13 cellular contexts compared by ENCODE assay signal in genomic region chr19:10643166-10643967, GRCh38. TPM values are rescaled to one million over a fixed set of nuclear protein-coding genes. Genes with fewer than 3 reads are reported as not detected.
DNase-seq lines count a peak whose midpoint lies in the region; ATAC-seq and TF ChIP-seq lines count a peak whose summit lies in the region.
"Had no signal": no experiment of that assay in that cellular context is flagged by ENCODE, and none has a peak within 500 bp of the region (broad histone marks: within the 10 kb centered on the region; RNA-seq: fewer than 3 reads in every experiment).

No MANE protein-coding gene starts in this region.

- H3K9me3 Mint-ChIP-seq in activated CD4-positive, alpha-beta T cell treated with anti-CD3 and anti-CD28 coated beads, Interleukin-2, amount 10 ng/mL, durations not matched to agents 24 days and 14 days: no peaks in the 10 kb centered on the region
- no peaks in the 10 kb centered on the region for H3K9me3 Mint-ChIP-seq in activated CD4-positive, alpha-beta T cell treated with anti-CD3 and anti-CD28 coated beads for 36 hours (ENCODE audit: low read depth)
- no peaks in the 10 kb centered on the region for H3K9me3 Mint-ChIP-seq in activated CD8-positive, alpha-beta T cell treated with anti-CD3 and anti-CD28 coated beads for 36 hours

- peaks cover 28% of the 10 kb centered on the region for H3K36me3 Mint-ChIP-seq in activated CD4-positive, alpha-beta T cell treated with anti-CD3 and anti-CD28 coated beads, Interleukin-2, amount 10 ng/mL, durations not matched to agents 24 days and 14 days (ENCODE audit: low read depth)
- H3K36me3 Mint-ChIP-seq in activated CD4-positive, alpha-beta T cell treated with anti-CD3 and anti-CD28 coated beads for 36 hours (ENCODE audit: low read depth): peaks cover 17% of the 10 kb centered on the region
- peaks cover 32% of the 10 kb centered on the region for H3K36me3 Mint-ChIP-seq in activated CD8-positive, alpha-beta T cell treated with anti-CD3 and anti-CD28 coated beads for 36 hours (ENCODE audit: low read depth)

- H3K9me3 ChIP-seq in lower lobe of right lung (no peaks in the 10 kb centered on the region), subcutaneous abdominal adipose tissue (ENCODE audit: control insufficient read depth in 5 of 5, low read length in 5 of 5) (no peaks in the 10 kb centered on the region)

- peak overlapping the region; percentile 31 for H3K27ac ChIP-seq in lower lobe of right lung
- H3K27ac ChIP-seq in subcutaneous abdominal adipose tissue (ENCODE audit: low read depth, low read length): peak overlapping the region; percentile 9

- CTCF ChIA-PET in activated CD4-positive, alpha-beta T cell treated with anti-CD3 and anti-CD28 coated beads for 36 hours (lab: Charles Lee): interaction anchor here (0.5 to 13.4 kb wide), 22 partner anchors 8 to 393 kb away, joined by 3 to 239 read pairs (median 5); partner anchors contain the start of genes KRI1 and QTRT1
- CTCF ChIA-PET in activated CD8-positive, alpha-beta T cell treated with anti-CD3 and anti-CD28 coated beads for 36 hours (lab: Charles Lee): interaction anchor here (0.7 to 14.8 kb wide), 28 partner anchors 8 to 226 kb away, joined by 3 to 409 read pairs (median 7); partner anchors contain the start of genes CDKN2D, DNM2, KRI1 and QTRT1

- H3K4me3 ChIP-seq in lower lobe of right lung: no peak overlapping the region
- H3K4me3 ChIP-seq in subcutaneous abdominal adipose tissue (ENCODE audit: low read depth in 1 of 5, low read length in 5 of 5): no peak overlapping the region
- H3K4me3 ChIP-seq: K562 had no signal

- H3K27me3 ChIP-seq in lower lobe of right lung (ENCODE audit: low read depth) (no peaks in the 10 kb centered on the region), subcutaneous abdominal adipose tissue (ENCODE audit: control insufficient read depth in 5 of 5, insufficient read depth in 4 of 5, low read length in 5 of 5) (no peaks in the 10 kb centered on the region)

- no peak for ATAC-seq in activated CD4-positive, alpha-beta T cell treated with anti-CD3 and anti-CD28 coated beads for 36 hours
- ATAC-seq in activated CD8-positive, alpha-beta T cell treated with anti-CD3 and anti-CD28 coated beads for 36 hours: peak; percentile 3
- ATAC-seq in lower lobe of right lung (no peak), GM19351 (IDR thresholded peaks at IDR 0.05; ENCODE audit: unreplicated experiment) (no peak)

- H3K4me1 ChIP-seq in lower lobe of right lung (peaks cover 45% of the 10 kb centered on the region), subcutaneous abdominal adipose tissue (ENCODE audit: control insufficient read depth in 5 of 5, insufficient read depth in 5 of 5, low read length in 5 of 5) (peaks cover 5 to 36% (median 28%) of the 10 kb centered on the region in 5 donors)

- peak overlapping the region; percentile 66 for H3K27ac Mint-ChIP-seq in activated CD4-positive, alpha-beta T cell treated with anti-CD3 and anti-CD28 coated beads, Interleukin-2, amount 10 ng/mL, durations not matched to agents 24 days and 14 days
- no peak overlapping the region for H3K27ac Mint-ChIP-seq in activated CD4-positive, alpha-beta T cell treated with anti-CD3 and anti-CD28 coated beads for 36 hours
- H3K27ac Mint-ChIP-seq in activated CD8-positive, alpha-beta T cell treated with anti-CD3 and anti-CD28 coated beads for 36 hours: peak overlapping the region; percentile 90

- H3K4me1 Mint-ChIP-seq in activated CD4-positive, alpha-beta T cell treated with anti-CD3 and anti-CD28 coated beads, Interleukin-2, amount 10 ng/mL, durations not matched to agents 24 days and 14 days: peaks cover 27% of the 10 kb centered on the region
- H3K4me1 Mint-ChIP-seq in activated CD4-positive, alpha-beta T cell treated with anti-CD3 and anti-CD28 coated beads for 36 hours: peaks cover 28% of the 10 kb centered on the region
- peaks cover 45% of the 10 kb centered on the region for H3K4me1 Mint-ChIP-seq in activated CD8-positive, alpha-beta T cell treated with anti-CD3 and anti-CD28 coated beads for 36 hours (ENCODE audit: low read depth)

- TF ChIP-seq CTCF in activated CD8-positive, alpha-beta T cell treated with anti-CD3 and anti-CD28 coated beads for 36 hours (IDR thresholded peaks at IDR 0.05): no peak
- TF ChIP-seq CTCF in lower lobe of right lung (IDR thresholded peaks at IDR 0.05): no peak

- H3K27me3 Mint-ChIP-seq in activated CD4-positive, alpha-beta T cell treated with anti-CD3 and anti-CD28 coated beads, Interleukin-2, amount 10 ng/mL, durations not matched to agents 24 days and 14 days: no peaks in the 10 kb centered on the region
- no peaks in the 10 kb centered on the region for H3K27me3 Mint-ChIP-seq in activated CD4-positive, alpha-beta T cell treated with anti-CD3 and anti-CD28 coated beads for 36 hours
- no peaks in the 10 kb centered on the region for H3K27me3 Mint-ChIP-seq in activated CD8-positive, alpha-beta T cell treated with anti-CD3 and anti-CD28 coated beads for 36 hours

- H3K36me3 ChIP-seq in lower lobe of right lung (peaks cover 61% of the 10 kb centered on the region), subcutaneous abdominal adipose tissue (ENCODE audit: control insufficient read depth in 5 of 5, insufficient read depth in 5 of 5, low read length in 5 of 5) (peaks cover 0 to 47% (median 28%) of the 10 kb centered on the region in 5 donors)

- H3K9ac ChIP-seq in subcutaneous abdominal adipose tissue (ENCODE audit: low read length in 5 of 5): no peak overlapping the region

- no peak overlapping the region for H3K4me3 Mint-ChIP-seq in activated CD4-positive, alpha-beta T cell treated with anti-CD3 and anti-CD28 coated beads, Interleukin-2, amount 10 ng/mL, durations not matched to agents 24 days and 14 days
- no peak overlapping the region for H3K4me3 Mint-ChIP-seq in activated CD4-positive, alpha-beta T cell treated with anti-CD3 and anti-CD28 coated beads for 36 hours
- H3K4me3 Mint-ChIP-seq in activated CD8-positive, alpha-beta T cell treated with anti-CD3 and anti-CD28 coated beads for 36 hours: peak overlapping the region; percentile 45

- intact Hi-C loops in activated CD4-positive, alpha-beta T cell treated with anti-CD3 and anti-CD28 coated beads, Interleukin-2, amount 10 ng/mL, durations not matched to agents 24 days and 14 days (cut with micrococcal nuclease): no loop called here
- intact Hi-C loops in activated CD4-positive, alpha-beta T cell treated with anti-CD3 and anti-CD28 coated beads for 36 hours (cut with DNase I, micrococcal nuclease): loop anchor here in 1 of 2 experiments (5.0 kb wide), 1 partner anchor 41 kb away; no protein-coding TSS in a partner anchor
- intact Hi-C loops in activated CD8-positive, alpha-beta T cell treated with anti-CD3 and anti-CD28 coated beads for 36 hours (cut with micrococcal nuclease): loop anchor here (5.0 kb wide), 1 partner anchor 41 kb away; no protein-coding TSS in a partner anchor
- intact Hi-C loops in lower lobe of right lung (cut with DNase I): loop anchor here (10.0 kb wide), 1 partner anchor 59 kb away; the partner anchor contains the start of gene AP1M2

- DNase-seq in activated CD4-positive, alpha-beta T cell treated with anti-CD3 and anti-CD28 coated beads, Interleukin-2, amount 10 ng/mL, durations not matched to agents 24 days and 14 days: no peak
- no peak for DNase-seq in activated CD4-positive, alpha-beta T cell treated with anti-CD3 and anti-CD28 coated beads for 36 hours
- peak; percentile 66 for DNase-seq in activated CD8-positive, alpha-beta T cell treated with anti-CD3 and anti-CD28 coated beads for 36 hours
- DNase-seq in lower lobe of right lung (no peak), GM03348 (ENCODE audit: low spot score) (no peak)
- no peak for DNase-seq in stimulated activated CD4-positive, alpha-beta T cell treated with anti-CD3 and anti-CD28 coated beads, Interleukin-1b, Interleukin-23, amount 100 ng/mL, for 48 hours
- DNase-seq: ACHN; NCI-H345; stimulated activated CD4-positive, alpha-beta T cell treated with anti-CD3 and anti-CD28 coated beads, Interleukin-15, amount 100 ng/mL, for 24 hours had no signal

- POLR2A ChIA-PET in activated CD4-positive, alpha-beta T cell treated with anti-CD3 and anti-CD28 coated beads for 36 hours (lab: Charles Lee): interaction anchor here (1.0 kb wide), 2 partner anchors 10 to 62 kb away, joined by 3 to 7 read pairs; no protein-coding TSS in a partner anchor
- POLR2A ChIA-PET in activated CD8-positive, alpha-beta T cell treated with anti-CD3 and anti-CD28 coated beads for 36 hours (lab: Charles Lee): interaction anchor here (0.7 to 3.5 kb wide), 9 partner anchors 8 to 127 kb away, joined by 3 to 24 read pairs (median 5); partner anchors contain the start of genes QTRT1 and S1PR5

RNA-seq across cellular contexts. Expression of gene ILF3, which starts 10.8 kb away (rescaled TPM):
- total RNA-seq in activated CD4-positive, alpha-beta T cell treated with anti-CD3 and anti-CD28 coated beads, Interleukin-2, amount 10 ng/mL, durations not matched to agents 24 days and 14 days: 588 TPM in 2 replicates
- total RNA-seq in activated CD4-positive, alpha-beta T cell treated with anti-CD3 and anti-CD28 coated beads for 36 hours: 100 to 1,000 TPM; 433 to 570 TPM
- 100 to 1,000 TPM; 435 to 450 TPM for total RNA-seq in activated CD8-positive, alpha-beta T cell treated with anti-CD3 and anti-CD28 coated beads for 36 hours
- 175 TPM for total RNA-seq in lower lobe of right lung

RNA-seq across cellular contexts. Expression of gene SLC44A2, which starts 18.0 kb away (rescaled TPM):
- total RNA-seq in activated CD4-positive, alpha-beta T cell treated with anti-CD3 and anti-CD28 coated beads, Interleukin-2, amount 10 ng/mL, durations not matched to agents 24 days and 14 days: 85.5 and 98.6 TPM in 2 replicates
- total RNA-seq in activated CD4-positive, alpha-beta T cell treated with anti-CD3 and anti-CD28 coated beads for 36 hours: 100 to 1,000 TPM in 1 of 2 experiments, 10 to 100 TPM in 1; 80.3 to 105 TPM
- total RNA-seq in activated CD8-positive, alpha-beta T cell treated with anti-CD3 and anti-CD28 coated beads for 36 hours: 10 to 100 TPM; 66.0 to 71.4 TPM
- 256 TPM for total RNA-seq in lower lobe of right lung

RNA-seq across cellular contexts. Expression of gene AP1M2, which starts 56.3 kb away (rescaled TPM):
- total RNA-seq in activated CD4-positive, alpha-beta T cell treated with anti-CD3 and anti-CD28 coated beads, Interleukin-2, amount 10 ng/mL, durations not matched to agents 24 days and 14 days: not detected in 2 replicates
- not detected for total RNA-seq in activated CD4-positive, alpha-beta T cell treated with anti-CD3 and anti-CD28 coated beads for 36 hours
- not detected for total RNA-seq in activated CD8-positive, alpha-beta T cell treated with anti-CD3 and anti-CD28 coated beads for 36 hours
- 36.9 TPM for total RNA-seq in lower lobe of right lung
- total RNA-seq: temporal lobe had no signal

RNA-seq across cellular contexts. Expression of gene QTRT1, which starts 57.9 kb away (rescaled TPM):
- 86.0 and 95.2 TPM in 2 replicates for total RNA-seq in activated CD4-positive, alpha-beta T cell treated with anti-CD3 and anti-CD28 coated beads, Interleukin-2, amount 10 ng/mL, durations not matched to agents 24 days and 14 days
- total RNA-seq in activated CD4-positive, alpha-beta T cell treated with anti-CD3 and anti-CD28 coated beads for 36 hours: 10 to 100 TPM; 51.5 to 52.8 TPM
- total RNA-seq in activated CD8-positive, alpha-beta T cell treated with anti-CD3 and anti-CD28 coated beads for 36 hours: 10 to 100 TPM; 56.8 to 61.8 TPM
- 29.7 TPM for total RNA-seq in lower lobe of right lung

Comparison
In these comparisons a context has a peak if more than half of its experiments do, and no peak if none do; other contexts are left out.
1. RNA of gene AP1M2, which starts 56.3 kb away (total RNA-seq): 36.9 TPM in lower lobe of right lung (single experiment); not detected in activated CD4-positive, alpha-beta T cell treated with anti-CD3 and anti-CD28 coated beads for 36 hours, not detected in activated CD4-positive, alpha-beta T cell treated with anti-CD3 and anti-CD28 coated beads, Interleukin-2, amount 10 ng/mL, durations not matched to agents 24 days and 14 days and not detected in activated CD8-positive, alpha-beta T cell treated with anti-CD3 and anti-CD28 coated beads for 36 hours; every median in the first group is over 10 times any median in the second.